ENCODE assay signal across 12 cellular contexts in the genomic region with DNA sequence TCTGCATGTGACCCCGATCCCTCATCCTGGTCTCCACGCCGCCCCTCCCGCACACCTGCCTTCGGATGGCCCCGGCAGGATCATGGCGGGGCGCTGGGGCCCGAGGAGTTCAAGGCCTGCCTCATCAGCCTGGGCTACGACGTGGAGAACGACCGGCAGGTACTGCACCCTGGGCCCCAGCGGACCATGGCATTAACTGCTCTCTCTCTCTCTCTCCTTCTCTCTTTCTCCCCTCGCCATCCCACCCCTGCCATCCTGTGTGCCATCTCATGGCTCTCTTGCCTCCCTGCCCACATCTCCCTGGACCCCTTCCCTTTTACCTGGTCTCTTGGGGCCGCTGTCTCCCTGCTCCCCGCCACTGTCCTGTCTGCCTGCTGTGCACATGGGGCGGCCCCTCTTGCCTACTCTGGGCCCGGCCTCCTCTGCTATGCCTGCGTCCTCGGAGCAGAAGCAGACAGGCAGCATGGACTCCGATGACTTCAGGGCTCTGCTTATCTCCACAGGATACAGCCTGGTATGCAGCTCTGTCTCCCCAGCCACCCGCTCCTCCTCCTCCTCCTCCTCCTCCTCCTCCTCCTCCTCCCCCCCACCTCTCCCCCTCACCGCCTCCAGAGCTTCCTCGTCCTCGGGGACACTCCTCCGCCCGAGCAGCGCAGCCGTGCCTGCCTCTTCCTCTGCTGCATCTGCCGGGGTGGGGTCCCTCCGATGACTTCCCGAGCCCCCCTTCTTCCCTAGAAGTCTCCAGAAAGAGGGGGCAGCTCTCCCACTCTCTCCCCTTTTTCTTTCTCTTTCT. TPM values are rescaled to one million over a fixed set of nuclear protein-coding genes. Genes with fewer than 3 reads are reported as not detected.
DNase-seq lines count a peak whose midpoint lies in the region; ATAC-seq, FAIRE-seq and TF ChIP-seq lines count a peak whose summit lies in the region.
"Had no signal": no experiment of that assay in that cellular context is flagged by ENCODE, and none has a peak within 500 bp of the region (broad histone marks: within the 10 kb centered on the region; RNA-seq: fewer than 3 reads in every experiment).

No MANE protein-coding gene starts in this region.

- peaks cover 38% of the 10 kb centered on the region for H3K4me1 Mint-ChIP-seq in stimulated activated memory B cell treated with anti-CD40 and anti-IgM and Interleukin-4, amounts not matched to agents 10 μg/mL and 1 μg/mL and 100 μg/mL, for 72 hours

- peak overlapping the region; percentile 23 for H3K27ac Mint-ChIP-seq in stimulated activated memory B cell treated with anti-CD40 and anti-IgM and Interleukin-4, amounts not matched to agents 10 μg/mL and 1 μg/mL and 100 μg/mL, for 72 hours
- H3K27ac Mint-ChIP-seq: activated T-helper 2 cell treated with anti-CD3 and anti-CD28 coated beads, Interferon-gamma antibody, Interleukin-2, Interleukin-4, amounts not matched to agents 10 μg/mL and 5 μg/mL and 100 μg/mL, durations not matched to agents 14 hours and 24 hours and 36 hours had no signal

- H3K9me3 ChIP-seq in HepG2 (ENCODE audit: low read length): no peaks in the 10 kb centered on the region

- POLR2A ChIA-PET in HepG2 (lab: Yijun Ruan, JAX): no interaction called here

- H3K4me1 ChIP-seq in HepG2 (ENCODE audit: insufficient read depth, low read length): peaks cover 4% of the 10 kb centered on the region

- ATAC-seq in HepG2 (no peak), GM19452 (IDR thresholded peaks at IDR 0.05; ENCODE audit: unreplicated experiment) (no peak)
- no peak for ATAC-seq in stimulated activated memory B cell treated with anti-CD40 and anti-IgM and Interleukin-4, amounts not matched to agents 10 μg/mL and 1 μg/mL and 100 μg/mL, for 72 hours

- TF ChIP-seq POLR2A in HepG2 (IDR thresholded peaks at IDR 0.05; ENCODE audit: insufficient read depth in 1 of 2, low read depth in 2 of 2, low read length in 2 of 2): no peak

- TF ChIP-seq CTCF in dorsolateral prefrontal cortex (IDR thresholded peaks at IDR 0.05 in 54 of 56, conservative IDR thresholded peaks at IDR 0.05 in 2 of 56; ENCODE audit: low read depth in 1 of 56, partially characterized antibody in 56 of 56) (no peak), HepG2 (CRISPR knock-in tag; IDR thresholded peaks at IDR 0.05) (no peak)

- in situ Hi-C loops in HepG2 (cut with HindIII; ENCODE audit: extremely low pct_ligation_motif_present, low pct_unique_long_range_greater_than_20kb): loop anchor here (25.0 kb wide), 1 partner anchor 184 kb away; a partner anchor contains a TSS

- no peak for TF ChIP-seq EP300 in HepG2 (IDR thresholded peaks at IDR 0.05; ENCODE audit: low read depth in 2 of 2, low read length in 2 of 2)
- TF ChIP-seq EP300 in HepG2 (CRISPR knock-in tag; IDR thresholded peaks at IDR 0.05; ENCODE audit: borderline replicate concordance): no peak

- H3K4me3 ChIP-seq in dorsolateral prefrontal cortex (no peak overlapping the region), HepG2 (replicated peaks in 1 of 3; ENCODE audit: insufficient read depth in 1 of 3, low read depth in 2 of 3, low read length in 3 of 3) (no peak overlapping the region)

- CTCF ChIA-PET in HepG2 (lab: Yijun Ruan, JAX; ENCODE audit: low intra/inter-chr PET ratio, low total read pairs): no interaction called here

- no peaks in the 10 kb centered on the region for H3K27me3 ChIP-seq in dorsolateral prefrontal cortex
- no peaks in the 10 kb centered on the region for H3K27me3 ChIP-seq in HepG2 (ENCODE audit: control insufficient read depth in 1 of 2, insufficient read depth in 2 of 2, low read length in 2 of 2)

- no peaks in the 10 kb centered on the region for H3K27me3 Mint-ChIP-seq in stimulated activated memory B cell treated with anti-CD40 and anti-IgM and Interleukin-4, amounts not matched to agents 10 μg/mL and 1 μg/mL and 100 μg/mL, for 72 hours

- no peak overlapping the region for H3K4me3 Mint-ChIP-seq in stimulated activated memory B cell treated with anti-CD40 and anti-IgM and Interleukin-4, amounts not matched to agents 10 μg/mL and 1 μg/mL and 100 μg/mL, for 72 hours

- peaks cover 70% of the 10 kb centered on the region for H3K36me3 Mint-ChIP-seq in stimulated activated memory B cell treated with anti-CD40 and anti-IgM and Interleukin-4, amounts not matched to agents 10 μg/mL and 1 μg/mL and 100 μg/mL, for 72 hours

- WGBS in HepG2 (ENCODE audit: low lambda C conversion rate): 98% methylated on average over 33 of the region's 33 CpGs

- H3K79me2 ChIP-seq in HepG2 (ENCODE audit: insufficient read depth, low read length): no peaks in the 10 kb centered on the region

- peak overlapping the region in 55 of 59 donors; percentile 11 to 99 (median 68) for H3K27ac ChIP-seq in dorsolateral prefrontal cortex
- H3K27ac ChIP-seq in HepG2 (ENCODE audit: extremely low read length, insufficient read depth, low read length): no peak overlapping the region
- H3K27ac ChIP-seq: WERI-Rb-1 had no signal

- no peak for TF ChIP-seq RAD21 in HepG2 (CRISPR knock-in tag; IDR thresholded peaks at IDR 0.05)

- no peak overlapping the region for H2AFZ ChIP-seq in HepG2 (ENCODE audit: low read length)

- no peak overlapping the region for H3K4me2 ChIP-seq in HepG2 (ENCODE audit: low read depth, low read length)

- no TSS peak for BruUV-seq in HepG2 (replicated peaks; lab: Mats Ljungman, UMichigan)

- DNase-seq in OCI-M1 (lab: John Stamatoyannopoulos, UW): peak; percentile 75
- DNase-seq in dorsolateral prefrontal cortex: peak in 1 of 10 donors; percentile 39
- DNase-seq in HepG2 (ENCODE audit: low spot score): no peak
- no peak for DNase-seq in hippocampal formation (lab: John Stamatoyannopoulos, UW)
- no peak for DNase-seq in NCI-H345 treated with DMSO at 0.1 percent for 48 hours (lab: John Stamatoyannopoulos, UW; ENCODE audit: unreplicated experiment)
- no peak for DNase-seq in SW 1271 (lab: John Stamatoyannopoulos, UW)
- DNase-seq: NCI-H2029, WERI-Rb-1 had no signal

- FAIRE-seq in HepG2 (lab: Jason Lieb, UNC): no peak

- H4K20me1 ChIP-seq in HepG2 (ENCODE audit: insufficient read depth, low read length): no peaks in the 10 kb centered on the region

- H3K36me3 ChIP-seq in HepG2 (replicated peaks in 1 of 2; ENCODE audit: control insufficient read depth in 1 of 2, insufficient read depth in 2 of 2, low read length in 2 of 2): peaks cover 26 to 62% of the 10 kb centered on the region in 2 experiments

- H3K9ac ChIP-seq in HepG2 (ENCODE audit: insufficient read depth, low read depth, low read length): no peak overlapping the region

- intact Hi-C loops in dorsolateral prefrontal cortex (cut with DNase I) (loop anchor here (5.0 to 10.0 kb wide), 3 partner anchors 109 to 207 kb away; a partner anchor contains a TSS), HepG2 (cut with micrococcal nuclease; ENCODE audit: unreplicated experiment) (no loop called here)

- H3K9me3 Mint-ChIP-seq in stimulated activated memory B cell treated with anti-CD40 and anti-IgM and Interleukin-4, amounts not matched to agents 10 μg/mL and 1 μg/mL and 100 μg/mL, for 72 hours: no peaks in the 10 kb centered on the region
- H3K9me3 Mint-ChIP-seq: activated T-helper 2 cell treated with anti-CD3 and anti-CD28 coated beads, Interferon-gamma antibody, Interleukin-2, Interleukin-4, amounts not matched to agents 10 μg/mL and 5 μg/mL and 100 μg/mL, durations not matched to agents 14 hours and 24 hours and 36 hours had no signal

RNA-seq across cellular contexts. Expression of a gene that starts 16.2 kb away (rescaled TPM):
- total RNA-seq in dorsolateral prefrontal cortex (1 to 10 TPM in 55 of 120 experiments, under 1 TPM in 32, not detected in 33; 0.19 to 3.0 (median 1.2) TPM), HepG2 (2016; rRNA removed; fragmentation: Illumina TruSeq; extraction: Trizol) (0.62 and 1.6 TPM in 2 replicates)
- total RNA-seq in HepG2 (2016; cell fraction: cytosol; rRNA removed; fragmentation: Illumina TruSeq; extraction: Trizol; ENCODE audit: low read depth): 1.0 and 1.2 TPM in 2 replicates
- total RNA-seq in HepG2 (2016; cell fraction: insoluble cytoplasmic fraction; rRNA removed; fragmentation: Illumina TruSeq; extraction: Trizol): 0.30 and 1.3 TPM in 2 replicates
- 0.49 and 0.59 TPM in 2 replicates for total RNA-seq in HepG2 (2016; cell fraction: membrane; rRNA removed; fragmentation: Illumina TruSeq; extraction: Trizol)
- 2.3 and 2.9 TPM in 2 replicates for total RNA-seq in HepG2 (2016; cell fraction: nucleus; rRNA removed; fragmentation: Illumina TruSeq; extraction: Trizol)
- 13.6 and 20.4 TPM in 2 replicates for polyA plus RNA-seq in HepG2 (2011; rRNA removed)
- 3.4 and 3.8 TPM in 2 replicates for polyA plus RNA-seq in HepG2 (2011; cell fraction: cytosol; rRNA removed)
- 230 and 249 TPM in 2 replicates for polyA plus RNA-seq in HepG2 (2011; cell fraction: nucleus; rRNA removed)
- 8.4 and 11.4 TPM in 2 replicates for polyA plus RNA-seq in HepG2 (2012)
- 0.35 and 0.73 TPM in 2 replicates for polyA plus RNA-seq in HepG2 (2016; cell fraction: cytosol; fragmentation: Illumina TruSeq; extraction: Trizol; ENCODE audit: low read depth)
- 0.66 and 0.96 TPM in 2 replicates for polyA plus RNA-seq in HepG2 (2016; cell fraction: insoluble cytoplasmic fraction; fragmentation: Illumina TruSeq; extraction: Trizol; ENCODE audit: low read depth)
- polyA plus RNA-seq in HepG2 (2016; cell fraction: membrane; fragmentation: Illumina TruSeq; extraction: Trizol; ENCODE audit: low read depth): 0.66 and 0.81 TPM in 2 replicates
- 16.2 and 18.9 TPM in 2 replicates for polyA plus RNA-seq in HepG2 (2016; cell fraction: nucleus; fragmentation: Illumina TruSeq; extraction: Trizol; ENCODE audit: insufficient read depth, low read depth)
- polyA minus RNA-seq in HepG2 (2011; rRNA and poly(A)+ RNA removed; ENCODE audit: low replicate concordance): 4.4 TPM in 1 of 2 replicates, not detected in the other
- 0.69 and 2.0 TPM in 2 replicates for polyA minus RNA-seq in HepG2 (2011; cell fraction: cytosol; rRNA and poly(A)+ RNA removed)
- polyA minus RNA-seq in HepG2 (2011; cell fraction: nucleus; rRNA and poly(A)+ RNA removed): 10.0 and 11.6 TPM in 2 replicates
- total RNA-seq: dermis microvascular lymphatic vessel endothelial cell had no signal

RNA-seq across cellular contexts. Expression of a gene that starts 45.3 kb away (rescaled TPM):
- total RNA-seq in dorsolateral prefrontal cortex (1 to 10 TPM in 3 of 120 experiments, not detected in 117; 1.1 to 1.2 (median 1.2) TPM), HepG2 (2016; rRNA removed; fragmentation: Illumina TruSeq; extraction: Trizol) (not detected in 2 replicates)
- not detected in 2 replicates for total RNA-seq in HepG2 (2016; cell fraction: cytosol; rRNA removed; fragmentation: Illumina TruSeq; extraction: Trizol; ENCODE audit: low read depth)
- not detected in 2 replicates for total RNA-seq in HepG2 (2016; cell fraction: insoluble cytoplasmic fraction; rRNA removed; fragmentation: Illumina TruSeq; extraction: Trizol)
- 0.93 TPM in 1 of 2 replicates, not detected in the other for total RNA-seq in HepG2 (2016; cell fraction: membrane; rRNA removed; fragmentation: Illumina TruSeq; extraction: Trizol)
- total RNA-seq in HepG2 (2016; cell fraction: nucleus; rRNA removed; fragmentation: Illumina TruSeq; extraction: Trizol): not detected in 2 replicates
- polyA plus RNA-seq in HepG2 (2011; rRNA removed): 0.73 and 0.85 TPM in 2 replicates
- 1.6 and 1.9 TPM in 2 replicates for polyA plus RNA-seq in HepG2 (2011; cell fraction: cytosol; rRNA removed)
- polyA plus RNA-seq in HepG2 (2011; cell fraction: nucleus; rRNA removed): 1.7 and 2.4 TPM in 2 replicates
- polyA plus RNA-seq in HepG2 (2012): 0.35 TPM in 1 of 2 replicates, not detected in the other
- not detected in 2 replicates for polyA plus RNA-seq in HepG2 (2016; cell fraction: cytosol; fragmentation: Illumina TruSeq; extraction: Trizol; ENCODE audit: low read depth)
- polyA plus RNA-seq in HepG2 (2016; cell fraction: insoluble cytoplasmic fraction; fragmentation: Illumina TruSeq; extraction: Trizol; ENCODE audit: low read depth): not detected in 2 replicates
- 0.63 TPM in 1 of 2 replicates, not detected in the other for polyA plus RNA-seq in HepG2 (2016; cell fraction: membrane; fragmentation: Illumina TruSeq; extraction: Trizol; ENCODE audit: low read depth)
- polyA plus RNA-seq in HepG2 (2016; cell fraction: nucleus; fragmentation: Illumina TruSeq; extraction: Trizol; ENCODE audit: insufficient read depth, low read depth): not detected in 2 replicates
- polyA minus RNA-seq in HepG2 (2011; rRNA and poly(A)+ RNA removed; ENCODE audit: low replicate concordance): 0.58 TPM in 1 of 2 replicates, not detected in the other
- not detected in 2 replicates for polyA minus RNA-seq in HepG2 (2011; cell fraction: cytosol; rRNA and poly(A)+ RNA removed)
- polyA minus RNA-seq in HepG2 (2011; cell fraction: nucleus; rRNA and poly(A)+ RNA removed): 0.99 TPM in 1 of 2 replicates, not detected in the other
- total RNA-seq: activated T-helper 2 cell treated with anti-CD3 and anti-CD28 coated beads, Interferon-gamma antibody, Interleukin-2, Interleukin-4, amounts not matched to agents 10 μg/mL and 5 μg/mL and 100 μg/mL, durations not matched to agents 14 hours and 24 hours and 36 hours; dermis microvascular lymphatic vessel endothelial cell had no signal
